19 cellular contexts compared by ENCODE assay signal in genomic region chr21:31484219-31484618, GRCh38.
DNase-seq lines count a peak whose midpoint lies in the region; ATAC-seq and TF ChIP-seq lines count a peak whose summit lies in the region.
"Had no signal": no experiment of that assay in that cellular context is flagged by ENCODE, and none has a peak within 500 bp of the region (broad histone marks: within the 10 kb centered on the region; RNA-seq: fewer than 3 reads in every experiment).

No MANE protein-coding gene starts in this region.

- H3K36me3 ChIP-seq in psoas muscle (ENCODE audit: insufficient read depth in 1 of 2, low read depth in 1 of 2) = no peaks in the 10 kb centered on the region
- H3K36me3 ChIP-seq: MG63, SJSA1 had no signal

- intact Hi-C loops in psoas muscle (cut with DNase I) = no loop called here

- H3K27me3 ChIP-seq in psoas muscle (ENCODE audit: insufficient read depth in 3 of 3, low read length in 2 of 3) = no peaks in the 10 kb centered on the region
- H3K27me3 ChIP-seq: MG63, SJSA1 had no signal

- H3K4me3 Mint-ChIP-seq in chondrocyte (ENCODE audit: unreplicated experiment) = no peak overlapping the region
- H3K4me3 Mint-ChIP-seq: B cell, HFFc6 had no signal

- TF ChIP-seq CTCF in chondrocyte (IDR thresholded peaks at IDR 0.05) (no peak), GM20000 (IDR thresholded peaks at IDR 0.05; ENCODE audit: extremely low read depth, missing control alignments) (no peak), psoas muscle (IDR thresholded peaks at IDR 0.05) (no peak)

- H3K27ac ChIP-seq in psoas muscle = no peak overlapping the region
- H3K27ac ChIP-seq: 22Rv1, SJSA1 had no signal

- peaks cover 4% of the 10 kb centered on the region for H3K27me3 Mint-ChIP-seq in chondrocyte (ENCODE audit: low read depth)
- H3K27me3 Mint-ChIP-seq: B cell had no signal

- H3K9me3 Mint-ChIP-seq in chondrocyte (ENCODE audit: low read depth) = peaks cover 20% of the 10 kb centered on the region

- H3K4me1 Mint-ChIP-seq in chondrocyte (ENCODE audit: low read depth) = no peaks in the 10 kb centered on the region
- H3K4me1 Mint-ChIP-seq: B cell had no signal

- peaks cover 5% of the 10 kb centered on the region for H3K36me3 Mint-ChIP-seq in chondrocyte (ENCODE audit: low read depth)

- H3K4me1 ChIP-seq in psoas muscle = no peaks in the 10 kb centered on the region

- no peak overlapping the region for H3K27ac Mint-ChIP-seq in chondrocyte (ENCODE audit: unreplicated experiment)
- H3K27ac Mint-ChIP-seq: B cell, HFFc6 had no signal

- no peak for ATAC-seq in psoas muscle
- ATAC-seq: GM12878 had no signal

- WGBS in psoas muscle, 3 donors = 77 to 88% (median 86%) methylated on average over 5 of the region's 5 CpGs

- H3K4me3 ChIP-seq in psoas muscle = no peak overlapping the region
- H3K4me3 ChIP-seq: GM12878, MG63, SJSA1 had no signal

- no peaks in the 10 kb centered on the region for H3K9me3 ChIP-seq in psoas muscle
- H3K9me3 ChIP-seq: MG63 had no signal

- DNase-seq in NCI-H2081 (lab: John Stamatoyannopoulos, UW) = peak; percentile 40 to 71
- no peak for DNase-seq in NCI-H2081 treated with DMSO at 0.1 percent for 48 hours (lab: John Stamatoyannopoulos, UW)
- peak; percentile 89 for DNase-seq in NCI-H345 (lab: John Stamatoyannopoulos, UW)
- DNase-seq in chondrocyte (ENCODE audit: low spot score) = peak; percentile 28
- DNase-seq in GM20000 (ENCODE audit: low spot score) = no peak
- DNase-seq in psoas muscle = no peak
- DNase-seq in NCI-H2107 (lab: John Stamatoyannopoulos, UW) = no peak
- DNase-seq in SIG-M5 treated with dmso at 0.1 percent for 504 hours (lab: John Stamatoyannopoulos, UW; ENCODE audit: unreplicated experiment) = no peak
- DNase-seq: HFFc6, IMR-90, MG63, NCI-H1048, NCI-H1436, NCI-H2029 treated with DMSO at 0.1 percent for 48 hours, NCI-H510A treated with DMSO at 0.1 percent for 48 hours had no signal

Comparison
In these comparisons a context has a peak if more than half of its experiments do, and no peak if none do; other contexts are left out.
1. DNase-seq: peak in NCI-H2081 (2 of 2), NCI-H345 (single experiment) and chondrocyte (single experiment); none in NCI-H2081 treated with DMSO at 0.1 percent for 48 hours (single experiment), GM20000 (single experiment), psoas muscle (0 of 2), NCI-H2107 (single experiment) and SIG-M5 treated with dmso at 0.1 percent for 504 hours (single experiment).